Comparison of ENCODE assay signal across 12 cellular contexts in genomic region chr4:122635205-122635604, GRCh38. TPM values are rescaled to one million over a fixed set of nuclear protein-coding genes. Genes with fewer than 3 reads are reported as not detected.
DNase-seq lines count a peak whose midpoint lies in the region; ATAC-seq and TF ChIP-seq lines count a peak whose summit lies in the region.
"Had no signal": no experiment of that assay in that cellular context is flagged by ENCODE, and none has a peak within 500 bp of the region (broad histone marks: within the 10 kb centered on the region; RNA-seq: fewer than 3 reads in every experiment).

No MANE protein-coding gene starts in this region.

- H3K36me3 ChIP-seq in ovary: no peaks in the 10 kb centered on the region
- H3K36me3 ChIP-seq: neutrophil had no signal

- H3K27ac Mint-ChIP-seq in CD4-positive, alpha-beta T cell: no peak overlapping the region

- no peaks in the 10 kb centered on the region for H3K27me3 Mint-ChIP-seq in CD4-positive, alpha-beta T cell

- POLR2A ChIA-PET in CD4-positive, alpha-beta T cell (lab: Charles Lee): no interaction called here
- POLR2A ChIA-PET in GM10248 (lab: Yijun Ruan, JAX): no interaction called here

- peaks cover 12% of the 10 kb centered on the region for H3K4me1 Mint-ChIP-seq in CD4-positive, alpha-beta T cell (ENCODE audit: low read depth)

- no peaks in the 10 kb centered on the region for H3K9me3 ChIP-seq in CD4-positive, alpha-beta T cell (ENCODE audit: control insufficient read depth, low read length)
- no peaks in the 10 kb centered on the region for H3K9me3 ChIP-seq in ovary
- H3K9me3 ChIP-seq: neutrophil had no signal

- no peaks in the 10 kb centered on the region for H3K4me1 ChIP-seq in ovary (ENCODE audit: insufficient read depth)

- H3K4me3 ChIP-seq in ovary: no peak overlapping the region

- intact Hi-C loops in CD4-positive, alpha-beta T cell (cut with DNase I, micrococcal nuclease): no loop called here
- intact Hi-C loops in ovary (cut with DNase I): no loop called here

- no peaks in the 10 kb centered on the region for H3K36me3 Mint-ChIP-seq in CD4-positive, alpha-beta T cell (ENCODE audit: low read depth)

- 27 to 41% (median 32%) methylated on average over 3 of the region's 3 CpGs for WGBS in ovary, 3 donors

- no peak for TF ChIP-seq CTCF in CD4-positive, alpha-beta T cell (IDR thresholded peaks at IDR 0.05)
- TF ChIP-seq CTCF in GM10248 (IDR thresholded peaks at IDR 0.05; ENCODE audit: control extremely low read depth, extremely low read depth, low read depth, missing control alignments): no peak
- no peak for TF ChIP-seq CTCF in ovary (IDR thresholded peaks at IDR 0.05)

- H3K27ac ChIP-seq in CD4-positive, alpha-beta T cell (ENCODE audit: low read depth, low read length): no peak overlapping the region
- H3K27ac ChIP-seq in ovary: no peak overlapping the region
- H3K27ac ChIP-seq: neutrophil had no signal

- no peak for TF ChIP-seq POLR2A in ovary (IDR thresholded peaks at IDR 0.05)

- no peaks in the 10 kb centered on the region for H3K27me3 ChIP-seq in CD4-positive, alpha-beta T cell (ENCODE audit: control insufficient read depth, insufficient read depth, low read length)
- H3K27me3 ChIP-seq in ovary: no peaks in the 10 kb centered on the region
- H3K27me3 ChIP-seq: neutrophil had no signal

- CTCF ChIA-PET in CD4-positive, alpha-beta T cell (lab: Charles Lee): no interaction called here
- CTCF ChIA-PET in GM10248 (lab: Yijun Ruan, JAX): interaction anchor here (1.8 kb wide), 1 partner anchor 12 kb away, joined by 4 read pairs; no protein-coding TSS in a partner anchor

- H3K4me3 Mint-ChIP-seq in CD4-positive, alpha-beta T cell: no peak overlapping the region

- no peak for TF ChIP-seq EP300 in ovary (IDR thresholded peaks at IDR 0.05)

- H3K9me3 Mint-ChIP-seq in CD4-positive, alpha-beta T cell: no peaks in the 10 kb centered on the region

- peak; percentile 52 for ATAC-seq in CD4-positive, alpha-beta T cell (ENCODE audit: poor library complexity)
- ATAC-seq in GM18517 (IDR thresholded peaks at IDR 0.05; ENCODE audit: unreplicated experiment) (peak; percentile 55), HG02759 (IDR thresholded peaks at IDR 0.05; ENCODE audit: unreplicated experiment) (peak; percentile 42)

- no peak for DNase-seq in CD4-positive, alpha-beta T cell
- DNase-seq in NOMO-1 treated with DMSO at 0.1 percent for 48 hours (lab: John Stamatoyannopoulos, UW; ENCODE audit: unreplicated experiment): peak; percentile 44
- no peak for DNase-seq in LoVo (ENCODE audit: low spot score)
- DNase-seq in GM10248 (ENCODE audit: extremely low spot score): no peak
- no peak for DNase-seq in ovary
- no peak for DNase-seq in H4 (ENCODE audit: low spot score)
- DNase-seq: KBM-7; stimulated activated CD4-positive, alpha-beta T cell treated with anti-CD3 and anti-CD28 coated beads, Interleukin-12 subunit alpha, Interleukin-12 subunit beta, amount 100 ng/mL, for 4 hours had no signal

RNA-seq across cellular contexts. Expression of gene IL21, which starts 14.3 kb away (rescaled TPM):
- total RNA-seq in CD4-positive, alpha-beta T cell: under 1 TPM; 0.08 to 0.14 TPM
- total RNA-seq in ovary: under 1 TPM in 1 of 7 donors, not detected in 6; 0.31 TPM
- not detected for polyA plus RNA-seq in ovary
- not detected in 2 replicates for total RNA-seq in H4 (2014; rRNA removed; shearing (Covaris generic))
- total RNA-seq: liver had no signal
- polyA plus RNA-seq: liver had no signal
